In genomic region chr12:122523846-122524718, GRCh38 we compare ENCODE assay signal across 9 cellular contexts. TPM values are rescaled to one million over a fixed set of nuclear protein-coding genes. Genes with fewer than 3 reads are reported as not detected.
A peak's percentile ranks its signal among the peaks of the same experiment; 100 is the strongest.
DNase-seq lines count a peak whose midpoint lies in the region; ATAC-seq, FAIRE-seq and TF ChIP-seq lines count a peak whose summit lies in the region.
"Had no signal": no experiment of that assay in that cellular context is flagged by ENCODE, and none has a peak within 500 bp of the region (broad histone marks: within the 10 kb centered on the region; RNA-seq: fewer than 3 reads in every experiment).

No MANE protein-coding gene starts in this region.

- ATAC-seq in left ventricle myocardium superior (no peak), lower lobe of right lung (no peak), GM19455 (IDR thresholded peaks at IDR 0.05; ENCODE audit: unreplicated experiment) (no peak), HG03469 (IDR thresholded peaks at IDR 0.05; ENCODE audit: unreplicated experiment) (no peak)

- H3K4me3 ChIP-seq in left ventricle myocardium inferior (peak overlapping the region; percentile 75), astrocyte of the cerebellum (ENCODE audit: low read depth, low read length) (peak overlapping the region; percentile 94), lower lobe of right lung (peak overlapping the region; percentile 72)

- in situ Hi-C loops in astrocyte of the cerebellum (cut with HindIII; ENCODE audit: low sequenced_read_pairs): no loop called here

- TF ChIP-seq CTCF in left ventricle myocardium inferior (IDR thresholded peaks at IDR 0.05; ENCODE audit: borderline replicate concordance) (no peak), astrocyte of the cerebellum (IDR thresholded peaks at IDR 0.05; ENCODE audit: low read depth, low read length, missing control alignments) (no peak), lower lobe of right lung (IDR thresholded peaks at IDR 0.05) (no peak)

- H3K36me3 ChIP-seq in left ventricle myocardium inferior (peaks cover 41% of the 10 kb centered on the region), lower lobe of right lung (peaks cover 48% of the 10 kb centered on the region)

- H3K27ac ChIP-seq in left ventricle myocardium inferior (replicated peaks) (no peak overlapping the region), lower lobe of right lung (peak overlapping the region; percentile 39)

- intact Hi-C loops in left ventricle myocardium inferior (cut with micrococcal nuclease) (no loop called here), left ventricle myocardium superior (cut with micrococcal nuclease) (no loop called here), lower lobe of right lung (cut with DNase I) (no loop called here)

- no peak for DNase-seq in left ventricle myocardium inferior
- no peak for DNase-seq in left ventricle myocardium superior
- no peak for DNase-seq in astrocyte of the cerebellum (ENCODE audit: low read depth)
- no peak for DNase-seq in lower lobe of right lung
- DNase-seq in HTR-8/SVneo (ENCODE audit: insufficient read length, low spot score): no peak
- no peak for DNase-seq in stimulated activated CD8-positive, alpha-beta memory T cell treated with anti-CD3 and anti-CD28 coated beads, Interleukin-4, amount 100 ng/mL, for 48 hours
- DNase-seq: activated effector memory CD4-positive, alpha-beta T cell treated with anti-CD3 and anti-CD28 coated beads, Interleukin-2, amount 50 U/mL, for 16 hours had no signal

- H3K27me3 ChIP-seq in left ventricle myocardium inferior (ENCODE audit: low read depth): no peaks in the 10 kb centered on the region
- H3K27me3 ChIP-seq in lower lobe of right lung (ENCODE audit: low read depth): no peaks in the 10 kb centered on the region

- FAIRE-seq in HTR-8/SVneo (lab: Jason Lieb, UNC): no peak

- H3K9me3 ChIP-seq in left ventricle myocardium inferior (replicated peaks): no peaks in the 10 kb centered on the region
- no peaks in the 10 kb centered on the region for H3K9me3 ChIP-seq in lower lobe of right lung

- H3K4me1 ChIP-seq in left ventricle myocardium inferior (peaks cover 67% of the 10 kb centered on the region), lower lobe of right lung (peaks cover 49% of the 10 kb centered on the region)

RNA-seq across cellular contexts. Expression of gene RSRC2, which starts 2.7 kb away (rescaled TPM):
- total RNA-seq in left ventricle myocardium inferior (35.8 TPM), left ventricle myocardium superior (36.7 TPM), lower lobe of right lung (59.1 TPM)

RNA-seq across cellular contexts. Expression of gene KNTC1, which starts 3.0 kb away (rescaled TPM):
- total RNA-seq in left ventricle myocardium inferior (1.4 TPM), left ventricle myocardium superior (3.5 TPM), lower lobe of right lung (8.7 TPM)

RNA-seq across cellular contexts. Expression of gene ZCCHC8, which starts 23.4 kb away (rescaled TPM):
- total RNA-seq in left ventricle myocardium inferior (8.4 TPM), left ventricle myocardium superior (9.0 TPM), lower lobe of right lung (23.5 TPM)
